ENCODE assay signal across 1 cellular context in the genomic region with DNA sequence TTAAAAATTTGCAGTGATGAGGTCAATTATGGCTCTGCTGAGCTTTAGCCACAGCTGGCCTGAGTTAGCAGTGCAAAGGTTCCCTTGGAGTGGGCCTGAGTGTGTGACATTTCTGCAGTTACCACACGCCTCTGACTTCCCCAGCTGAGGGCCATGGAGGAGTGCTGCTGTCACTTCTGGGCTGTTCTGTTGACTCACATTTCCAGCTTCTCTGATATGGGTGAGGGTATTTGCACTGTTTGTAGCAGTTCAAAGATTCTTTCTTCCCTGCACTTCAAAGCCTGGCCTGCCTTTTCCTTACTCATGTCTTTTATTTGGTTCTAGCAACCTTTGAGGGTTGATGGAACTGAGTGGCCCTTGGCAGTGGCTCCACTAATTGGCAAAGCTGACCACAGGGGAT.
A peak's percentile ranks its signal among the peaks of the same experiment; 100 is the strongest.
TF ChIP-seq lines count a peak whose summit lies in the region.

No MANE protein-coding gene starts in this region.

TF ChIP-seq in HepG2, 621 proteins besides CTCF, POLR2A, EP300 and RAD21 (continued from another document and continues in another):
- no peak for TF ChIP-seq EZH2 (conservative IDR thresholded peaks at IDR 0.05; ENCODE audit: low read depth, low read length)
- no peak for TF ChIP-seq FOXK1 (CRISPR knock-in tag; IDR thresholded peaks at IDR 0.05; ENCODE audit: borderline replicate concordance, low read depth)
- peak; percentile 35 for TF ChIP-seq TEAD3 (CRISPR knock-in tag; optimal IDR thresholded peaks at IDR 0.05; ENCODE audit: borderline replicate concordance)
- no peak for TF ChIP-seq CBX5 (CRISPR knock-in tag; IDR thresholded peaks at IDR 0.05; ENCODE audit: borderline replicate concordance)
- no peak for TF ChIP-seq ZNF562 (CRISPR knock-in tag; IDR thresholded peaks at IDR 0.05; ENCODE audit: borderline replicate concordance)
- no peak for TF ChIP-seq HIVEP1 (CRISPR knock-in tag; IDR thresholded peaks at IDR 0.05)
- TF ChIP-seq TBL1XR1 (IDR thresholded peaks at IDR 0.05; ENCODE audit: borderline replicate concordance, low read length, partially characterized antibody), result no peak
- TF ChIP-seq HNF4A (CRISPR knock-in tag; IDR thresholded peaks at IDR 0.05), result peak; percentile 63
- TF ChIP-seq, protein P1, sequence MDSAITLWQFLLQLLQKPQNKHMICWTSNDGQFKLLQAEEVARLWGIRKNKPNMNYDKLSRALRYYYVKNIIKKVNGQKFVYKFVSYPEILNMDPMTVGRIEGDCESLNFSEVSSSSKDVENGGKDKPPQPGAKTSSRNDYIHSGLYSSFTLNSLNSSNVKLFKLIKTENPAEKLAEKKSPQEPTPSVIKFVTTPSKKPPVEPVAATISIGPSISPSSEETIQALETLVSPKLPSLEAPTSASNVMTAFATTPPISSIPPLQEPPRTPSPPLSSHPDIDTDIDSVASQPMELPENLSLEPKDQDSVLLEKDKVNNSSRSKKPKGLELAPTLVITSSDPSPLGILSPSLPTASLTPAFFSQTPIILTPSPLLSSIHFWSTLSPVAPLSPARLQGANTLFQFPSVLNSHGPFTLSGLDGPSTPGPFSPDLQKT (CRISPR knock-in tag; IDR thresholded peaks at IDR 0.05; ENCODE audit: borderline replicate concordance), result no peak
- TF ChIP-seq ZNF564 (CRISPR knock-in tag; IDR thresholded peaks at IDR 0.05), result no peak
- TF ChIP-seq, protein P2, sequence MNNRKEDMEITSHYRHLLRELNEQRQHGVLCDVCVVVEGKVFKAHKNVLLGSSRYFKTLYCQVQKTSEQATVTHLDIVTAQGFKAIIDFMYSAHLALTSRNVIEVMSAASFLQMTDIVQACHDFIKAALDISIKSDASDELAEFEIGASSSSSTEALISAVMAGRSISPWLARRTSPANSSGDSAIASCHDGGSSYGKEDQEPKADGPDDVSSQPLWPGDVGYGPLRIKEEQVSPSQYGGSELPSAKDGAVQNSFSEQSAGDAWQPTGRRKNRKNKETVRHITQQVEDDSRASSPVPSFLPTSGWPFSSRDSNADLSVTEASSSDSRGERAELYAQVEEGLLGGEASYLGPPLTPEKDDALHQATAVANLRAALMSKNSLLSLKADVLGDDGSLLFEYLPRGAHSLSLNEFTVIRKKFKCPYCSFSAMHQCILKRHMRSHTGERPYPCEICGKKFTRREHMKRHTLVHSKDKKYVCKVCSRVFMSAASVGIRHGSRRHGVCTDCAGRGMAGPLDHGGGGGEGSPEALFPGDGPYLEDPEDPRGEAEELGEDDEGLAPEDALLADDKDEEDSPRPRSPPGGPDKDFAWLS (CRISPR knock-in tag; IDR thresholded peaks at IDR 0.05; ENCODE audit: borderline replicate concordance), result no peak
- TF ChIP-seq CREM (IDR thresholded peaks at IDR 0.05), result no peak
- TF ChIP-seq CREM (CRISPR knock-in tag; IDR thresholded peaks at IDR 0.05), result no peak
- no peak for TF ChIP-seq ZNF839 (CRISPR knock-in tag; IDR thresholded peaks at IDR 0.05; ENCODE audit: borderline replicate concordance)
- TF ChIP-seq ZNF367 (CRISPR knock-in tag; IDR thresholded peaks at IDR 0.05; ENCODE audit: borderline replicate concordance), result no peak
- no peak for TF ChIP-seq FOXO1 (CRISPR knock-in tag; IDR thresholded peaks at IDR 0.05)
- TF ChIP-seq SMAD1 (CRISPR knock-in tag; IDR thresholded peaks at IDR 0.05; ENCODE audit: borderline replicate concordance, low read depth), result no peak
- TF ChIP-seq HHEX (CRISPR knock-in tag; IDR thresholded peaks at IDR 0.05), result no peak
- TF ChIP-seq RELA (CRISPR knock-in tag; IDR thresholded peaks at IDR 0.05), result no peak
- 0 out of 2 replicates have a peak, but pooled peaks have one; percentile 35 for TF ChIP-seq SIN3A (IDR thresholded peaks at IDR 0.05; ENCODE audit: borderline replicate concordance, low read depth, low read length)
- TF ChIP-seq, protein P3, sequence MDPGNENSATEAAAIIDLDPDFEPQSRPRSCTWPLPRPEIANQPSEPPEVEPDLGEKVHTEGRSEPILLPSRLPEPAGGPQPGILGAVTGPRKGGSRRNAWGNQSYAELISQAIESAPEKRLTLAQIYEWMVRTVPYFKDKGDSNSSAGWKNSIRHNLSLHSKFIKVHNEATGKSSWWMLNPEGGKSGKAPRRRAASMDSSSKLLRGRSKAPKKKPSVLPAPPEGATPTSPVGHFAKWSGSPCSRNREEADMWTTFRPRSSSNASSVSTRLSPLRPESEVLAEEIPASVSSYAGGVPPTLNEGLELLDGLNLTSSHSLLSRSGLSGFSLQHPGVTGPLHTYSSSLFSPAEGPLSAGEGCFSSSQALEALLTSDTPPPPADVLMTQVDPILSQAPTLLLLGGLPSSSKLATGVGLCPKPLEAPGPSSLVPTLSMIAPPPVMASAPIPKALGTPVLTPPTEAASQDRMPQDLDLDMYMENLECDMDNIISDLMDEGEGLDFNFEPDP (CRISPR knock-in tag; conservative IDR thresholded peaks at IDR 0.05), result no peak
- no peak for TF ChIP-seq ZFP90 (CRISPR knock-in tag; IDR thresholded peaks at IDR 0.05; ENCODE audit: borderline replicate concordance)
- TF ChIP-seq, protein P4, sequence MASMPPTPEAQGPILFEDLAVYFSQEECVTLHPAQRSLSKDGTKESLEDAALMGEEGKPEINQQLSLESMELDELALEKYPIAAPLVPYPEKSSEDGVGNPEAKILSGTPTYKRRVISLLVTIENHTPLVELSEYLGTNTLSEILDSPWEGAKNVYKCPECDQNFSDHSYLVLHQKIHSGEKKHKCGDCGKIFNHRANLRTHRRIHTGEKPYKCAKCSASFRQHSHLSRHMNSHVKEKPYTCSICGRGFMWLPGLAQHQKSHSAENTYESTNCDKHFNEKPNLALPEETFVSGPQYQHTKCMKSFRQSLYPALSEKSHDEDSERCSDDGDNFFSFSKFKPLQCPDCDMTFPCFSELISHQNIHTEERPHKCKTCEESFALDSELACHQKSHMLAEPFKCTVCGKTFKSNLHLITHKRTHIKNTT (CRISPR knock-in tag; IDR thresholded peaks at IDR 0.05), result no peak
- no peak for TF ChIP-seq ARNTL (CRISPR knock-in tag; IDR thresholded peaks at IDR 0.05)
- no peak for TF ChIP-seq ZNF138 (CRISPR knock-in tag; IDR thresholded peaks at IDR 0.05; ENCODE audit: low read depth)
- no peak for TF ChIP-seq KDM2A (CRISPR knock-in tag; IDR thresholded peaks at IDR 0.05; ENCODE audit: borderline replicate concordance, low read depth)
- TF ChIP-seq HOXA5 (CRISPR knock-in tag; IDR thresholded peaks at IDR 0.05), result no peak
- TF ChIP-seq, protein P5, sequence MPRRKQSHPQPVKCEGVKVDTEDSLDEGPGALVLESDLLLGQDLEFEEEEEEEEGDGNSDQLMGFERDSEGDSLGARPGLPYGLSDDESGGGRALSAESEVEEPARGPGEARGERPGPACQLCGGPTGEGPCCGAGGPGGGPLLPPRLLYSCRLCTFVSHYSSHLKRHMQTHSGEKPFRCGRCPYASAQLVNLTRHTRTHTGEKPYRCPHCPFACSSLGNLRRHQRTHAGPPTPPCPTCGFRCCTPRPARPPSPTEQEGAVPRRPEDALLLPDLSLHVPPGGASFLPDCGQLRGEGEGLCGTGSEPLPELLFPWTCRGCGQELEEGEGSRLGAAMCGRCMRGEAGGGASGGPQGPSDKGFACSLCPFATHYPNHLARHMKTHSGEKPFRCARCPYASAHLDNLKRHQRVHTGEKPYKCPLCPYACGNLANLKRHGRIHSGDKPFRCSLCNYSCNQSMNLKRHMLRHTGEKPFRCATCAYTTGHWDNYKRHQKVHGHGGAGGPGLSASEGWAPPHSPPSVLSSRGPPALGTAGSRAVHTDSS (CRISPR knock-in tag; conservative IDR thresholded peaks at IDR 0.05), result no peak
- TF ChIP-seq, protein P6, sequence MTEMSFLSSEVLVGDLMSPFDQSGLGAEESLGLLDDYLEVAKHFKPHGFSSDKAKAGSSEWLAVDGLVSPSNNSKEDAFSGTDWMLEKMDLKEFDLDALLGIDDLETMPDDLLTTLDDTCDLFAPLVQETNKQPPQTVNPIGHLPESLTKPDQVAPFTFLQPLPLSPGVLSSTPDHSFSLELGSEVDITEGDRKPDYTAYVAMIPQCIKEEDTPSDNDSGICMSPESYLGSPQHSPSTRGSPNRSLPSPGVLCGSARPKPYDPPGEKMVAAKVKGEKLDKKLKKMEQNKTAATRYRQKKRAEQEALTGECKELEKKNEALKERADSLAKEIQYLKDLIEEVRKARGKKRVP (CRISPR knock-in tag; IDR thresholded peaks at IDR 0.05), result no peak
- no peak for TF ChIP-seq GZF1 (CRISPR knock-in tag; IDR thresholded peaks at IDR 0.05)
- no peak for TF ChIP-seq AKAP8 (CRISPR knock-in tag; IDR thresholded peaks at IDR 0.05)
- no peak for TF ChIP-seq AGO1 (IDR thresholded peaks at IDR 0.05; ENCODE audit: low read depth, low read length, poor library complexity, severe bottlenecking)
- TF ChIP-seq ZNF256 (CRISPR knock-in tag; conservative IDR thresholded peaks at IDR 0.05), result no peak
- TF ChIP-seq, protein P7, sequence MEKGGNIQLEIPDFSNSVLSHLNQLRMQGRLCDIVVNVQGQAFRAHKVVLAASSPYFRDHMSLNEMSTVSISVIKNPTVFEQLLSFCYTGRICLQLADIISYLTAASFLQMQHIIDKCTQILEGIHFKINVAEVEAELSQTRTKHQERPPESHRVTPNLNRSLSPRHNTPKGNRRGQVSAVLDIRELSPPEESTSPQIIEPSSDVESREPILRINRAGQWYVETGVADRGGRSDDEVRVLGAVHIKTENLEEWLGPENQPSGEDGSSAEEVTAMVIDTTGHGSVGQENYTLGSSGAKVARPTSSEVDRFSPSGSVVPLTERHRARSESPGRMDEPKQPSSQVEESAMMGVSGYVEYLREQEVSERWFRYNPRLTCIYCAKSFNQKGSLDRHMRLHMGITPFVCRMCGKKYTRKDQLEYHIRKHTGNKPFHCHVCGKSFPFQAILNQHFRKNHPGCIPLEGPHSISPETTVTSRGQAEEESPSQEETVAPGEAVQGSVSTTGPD (CRISPR knock-in tag; IDR thresholded peaks at IDR 0.05), result no peak
- no peak for TF ChIP-seq KAT7 (CRISPR knock-in tag; IDR thresholded peaks at IDR 0.05; ENCODE audit: borderline replicate concordance)
- TF ChIP-seq ATAD3A (CRISPR knock-in tag; IDR thresholded peaks at IDR 0.05), result no peak
- TF ChIP-seq ZNF790 (CRISPR knock-in tag; IDR thresholded peaks at IDR 0.05; ENCODE audit: borderline replicate concordance), result no peak
- no peak for TF ChIP-seq ZFP36 (IDR thresholded peaks at IDR 0.05; ENCODE audit: borderline replicate concordance, low read depth, low read length, partially characterized antibody)
- TF ChIP-seq CEBPG (CRISPR knock-in tag; IDR thresholded peaks at IDR 0.05), result peak; percentile 30
- no peak for TF ChIP-seq HDAC6 (IDR thresholded peaks at IDR 0.05; ENCODE audit: low read depth, low read length)
- TF ChIP-seq, protein P8, sequence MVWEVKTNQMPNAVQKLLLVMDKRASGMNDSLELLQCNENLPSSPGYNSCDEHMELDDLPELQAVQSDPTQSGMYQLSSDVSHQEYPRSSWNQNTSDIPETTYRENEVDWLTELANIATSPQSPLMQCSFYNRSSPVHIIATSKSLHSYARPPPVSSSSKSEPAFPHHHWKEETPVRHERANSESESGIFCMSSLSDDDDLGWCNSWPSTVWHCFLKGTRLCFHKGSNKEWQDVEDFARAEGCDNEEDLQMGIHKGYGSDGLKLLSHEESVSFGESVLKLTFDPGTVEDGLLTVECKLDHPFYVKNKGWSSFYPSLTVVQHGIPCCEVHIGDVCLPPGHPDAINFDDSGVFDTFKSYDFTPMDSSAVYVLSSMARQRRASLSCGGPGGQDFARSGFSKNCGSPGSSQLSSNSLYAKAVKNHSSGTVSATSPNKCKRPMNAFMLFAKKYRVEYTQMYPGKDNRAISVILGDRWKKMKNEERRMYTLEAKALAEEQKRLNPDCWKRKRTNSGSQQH (CRISPR knock-in tag; IDR thresholded peaks at IDR 0.05; ENCODE audit: low read depth), result no peak
- peak; percentile 80 for TF ChIP-seq SALL1 (CRISPR knock-in tag; IDR thresholded peaks at IDR 0.05)
- TF ChIP-seq, protein P9, sequence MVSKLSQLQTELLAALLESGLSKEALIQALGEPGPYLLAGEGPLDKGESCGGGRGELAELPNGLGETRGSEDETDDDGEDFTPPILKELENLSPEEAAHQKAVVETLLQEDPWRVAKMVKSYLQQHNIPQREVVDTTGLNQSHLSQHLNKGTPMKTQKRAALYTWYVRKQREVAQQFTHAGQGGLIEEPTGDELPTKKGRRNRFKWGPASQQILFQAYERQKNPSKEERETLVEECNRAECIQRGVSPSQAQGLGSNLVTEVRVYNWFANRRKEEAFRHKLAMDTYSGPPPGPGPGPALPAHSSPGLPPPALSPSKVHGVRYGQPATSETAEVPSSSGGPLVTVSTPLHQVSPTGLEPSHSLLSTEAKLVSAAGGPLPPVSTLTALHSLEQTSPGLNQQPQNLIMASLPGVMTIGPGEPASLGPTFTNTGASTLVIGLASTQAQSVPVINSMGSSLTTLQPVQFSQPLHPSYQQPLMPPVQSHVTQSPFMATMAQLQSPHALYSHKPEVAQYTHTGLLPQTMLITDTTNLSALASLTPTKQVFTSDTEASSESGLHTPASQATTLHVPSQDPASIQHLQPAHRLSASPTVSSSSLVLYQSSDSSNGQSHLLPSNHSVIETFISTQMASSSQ (IDR thresholded peaks at IDR 0.05; ENCODE audit: low read depth), result no peak
- TF ChIP-seq, protein P9 (CRISPR knock-in tag; IDR thresholded peaks at IDR 0.05; ENCODE audit: borderline replicate concordance), result no peak
- TF ChIP-seq, protein P10, sequence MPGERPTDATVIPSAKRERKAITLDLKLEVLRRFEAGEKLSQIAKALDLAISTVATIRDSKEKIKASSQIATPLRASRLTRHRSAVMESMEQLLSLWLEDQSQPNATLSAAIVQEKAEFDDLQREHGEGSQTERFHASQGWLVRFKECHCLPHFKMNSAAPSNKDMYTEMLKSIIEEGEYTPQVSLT (CRISPR knock-in tag; IDR thresholded peaks at IDR 0.05; ENCODE audit: borderline replicate concordance, low read depth), result no peak
- no peak for TF ChIP-seq ZNF703 (CRISPR knock-in tag; IDR thresholded peaks at IDR 0.05; ENCODE audit: borderline replicate concordance)
- TF ChIP-seq ZFAT (CRISPR knock-in tag; conservative IDR thresholded peaks at IDR 0.05), result no peak
- TF ChIP-seq HOXA7 (CRISPR knock-in tag; IDR thresholded peaks at IDR 0.05), result no peak
